In genomic region chr13:25310891-25311290, GRCh38 we compare ENCODE assay signal across 18 cellular contexts. TPM values are rescaled to one million over a fixed set of nuclear protein-coding genes. Genes with fewer than 3 reads are reported as not detected.
DNase-seq lines count a peak whose midpoint lies in the region; ATAC-seq and TF ChIP-seq lines count a peak whose summit lies in the region.
"Had no signal": no experiment of that assay in that cellular context is flagged by ENCODE, and none has a peak within 500 bp of the region (broad histone marks: within the 10 kb centered on the region; RNA-seq: fewer than 3 reads in every experiment).

No MANE protein-coding gene starts in this region.

- peak overlapping the region; percentile 0 for H3K27ac Mint-ChIP-seq in activated CD4-positive, alpha-beta T cell treated with anti-CD3 and anti-CD28 coated beads, Interleukin-2, amount 10 ng/mL, durations not matched to agents 24 days and 14 days
- peak overlapping the region in 4 of 7 donors; percentile 8 to 64 (median 14) for H3K27ac Mint-ChIP-seq in CD4-positive, alpha-beta memory T cell
- peak overlapping the region; percentile 16 for H3K27ac Mint-ChIP-seq in central memory CD8-positive, alpha-beta T cell (ENCODE audit: low read depth)
- H3K27ac Mint-ChIP-seq: GM23338 had no signal

- intact Hi-C loops in activated CD4-positive, alpha-beta T cell treated with anti-CD3 and anti-CD28 coated beads, Interleukin-2, amount 10 ng/mL, durations not matched to agents 24 days and 14 days (cut with micrococcal nuclease), result no loop called here
- intact Hi-C loops in CD4-positive, alpha-beta memory T cell (cut with micrococcal nuclease), result no loop called here

- DNase-seq in activated CD4-positive, alpha-beta T cell treated with anti-CD3 and anti-CD28 coated beads, Interleukin-2, amount 10 ng/mL, durations not matched to agents 24 days and 14 days, result no peak
- no peak for DNase-seq in activated CD4-positive, alpha-beta T cell treated with anti-CD3 and anti-CD28 coated beads, Interleukin-2, amount 50 U/mL, for 1 hour
- DNase-seq in CD4-positive, alpha-beta memory T cell, result no peak
- DNase-seq in central memory CD8-positive, alpha-beta T cell (ENCODE audit: low spot score in 2 of 2), result no peak
- no peak for DNase-seq in NCI-H526 treated with DMSO at 0.1 percent for 48 hours (lab: John Stamatoyannopoulos, UW)
- DNase-seq: 8988T; DMS153; GDM1; HCEC 1CT; NCI-H1092 treated with DMSO at 0.1 percent for 48 hours; NCI-H146; NCI-H2081; NCI-H748 treated with DMSO at 0.1 percent for 48 hours; NK-92 treated with Interleukin-12 subunit alpha and Interleukin-12 subunit beta, amount 100 ng/mL, for 24 hours had no signal

- no peak overlapping the region for H3K27ac ChIP-seq in CD4-positive, alpha-beta memory T cell (ENCODE audit: low read depth, low read length)
- H3K27ac ChIP-seq in neutrophil, result peak overlapping the region; percentile 90

- H3K4me3 Mint-ChIP-seq in activated CD4-positive, alpha-beta T cell treated with anti-CD3 and anti-CD28 coated beads, Interleukin-2, amount 10 ng/mL, durations not matched to agents 24 days and 14 days, result no peak overlapping the region
- no peak overlapping the region for H3K4me3 Mint-ChIP-seq in CD4-positive, alpha-beta memory T cell
- no peak overlapping the region for H3K4me3 Mint-ChIP-seq in central memory CD8-positive, alpha-beta T cell
- H3K4me3 Mint-ChIP-seq: GM23338 had no signal

- H3K36me3 ChIP-seq in CD4-positive, alpha-beta memory T cell (ENCODE audit: insufficient read depth, low read length), result peaks cover 29% of the 10 kb centered on the region
- H3K36me3 ChIP-seq in neutrophil, result peaks cover 51% of the 10 kb centered on the region

- no peaks in the 10 kb centered on the region for H3K9me3 ChIP-seq in CD4-positive, alpha-beta memory T cell (ENCODE audit: control insufficient read depth in 1 of 2, low read length in 2 of 2)
- H3K9me3 ChIP-seq in neutrophil, result no peaks in the 10 kb centered on the region

- H3K36me3 Mint-ChIP-seq in activated CD4-positive, alpha-beta T cell treated with anti-CD3 and anti-CD28 coated beads, Interleukin-2, amount 10 ng/mL, durations not matched to agents 24 days and 14 days (ENCODE audit: low read depth), result peaks cover 58% of the 10 kb centered on the region
- H3K36me3 Mint-ChIP-seq in CD4-positive, alpha-beta memory T cell, result peaks cover 45 to 62% of the 10 kb centered on the region in 2 donors
- peaks cover 65% of the 10 kb centered on the region for H3K36me3 Mint-ChIP-seq in central memory CD8-positive, alpha-beta T cell (ENCODE audit: insufficient read depth)

- POLR2A ChIA-PET in CD4-positive, alpha-beta memory T cell (lab: Charles Lee; ENCODE audit: partially characterized antibody), result no interaction called here

- H3K27me3 Mint-ChIP-seq in activated CD4-positive, alpha-beta T cell treated with anti-CD3 and anti-CD28 coated beads, Interleukin-2, amount 10 ng/mL, durations not matched to agents 24 days and 14 days, result no peaks in the 10 kb centered on the region
- no peaks in the 10 kb centered on the region for H3K27me3 Mint-ChIP-seq in CD4-positive, alpha-beta memory T cell
- H3K27me3 Mint-ChIP-seq in central memory CD8-positive, alpha-beta T cell, result no peaks in the 10 kb centered on the region

- H3K4me1 ChIP-seq in CD4-positive, alpha-beta memory T cell (ENCODE audit: insufficient read depth, low read length), result no peaks in the 10 kb centered on the region
- H3K4me1 ChIP-seq in neutrophil (ENCODE audit: control insufficient read depth in 1 of 2, insufficient read depth in 1 of 2, low read depth in 1 of 2, low read length in 1 of 2), result peaks cover 54 to 63% of the 10 kb centered on the region in 2 experiments

- no peaks in the 10 kb centered on the region for H3K27me3 ChIP-seq in CD4-positive, alpha-beta memory T cell (ENCODE audit: insufficient read depth, low read length)
- H3K27me3 ChIP-seq in neutrophil, result no peaks in the 10 kb centered on the region

- no peak for TF ChIP-seq CTCF in neutrophil (IDR thresholded peaks at IDR 0.05)

- CTCF ChIA-PET in CD4-positive, alpha-beta memory T cell (lab: Charles Lee; ENCODE audit: partially characterized antibody), result interaction anchor here (0.7 to 1.0 kb wide), 2 partner anchors 23 to 1079 kb away, joined by 3 read pairs; no protein-coding TSS in a partner anchor

- no peak for ATAC-seq in central memory CD8-positive, alpha-beta T cell (replicated peaks; ENCODE audit: extremely low read depth, poor library complexity, severe bottlenecking)
- ATAC-seq in GM18520 (IDR thresholded peaks at IDR 0.05; ENCODE audit: unreplicated experiment), result no peak
- ATAC-seq in HG03097 (IDR thresholded peaks at IDR 0.05; ENCODE audit: low FRiP score, unreplicated experiment), result no peak
- ATAC-seq: GM23338 had no signal

- no peak overlapping the region for H3K4me3 ChIP-seq in CD4-positive, alpha-beta memory T cell (ENCODE audit: low read length in 2 of 2)
- H3K4me3 ChIP-seq in neutrophil (ENCODE audit: low read depth in 1 of 2, low read length in 1 of 2), result no peak overlapping the region
- H3K4me3 ChIP-seq: GM23338 had no signal

- peaks cover 21% of the 10 kb centered on the region for H3K4me1 Mint-ChIP-seq in activated CD4-positive, alpha-beta T cell treated with anti-CD3 and anti-CD28 coated beads, Interleukin-2, amount 10 ng/mL, durations not matched to agents 24 days and 14 days
- H3K4me1 Mint-ChIP-seq in CD4-positive, alpha-beta memory T cell, result peaks cover 15 to 22% (median 17%) of the 10 kb centered on the region in 4 donors
- peaks cover 19% of the 10 kb centered on the region for H3K4me1 Mint-ChIP-seq in central memory CD8-positive, alpha-beta T cell
- H3K4me1 Mint-ChIP-seq: GM23338 had no signal

- H3K9me3 Mint-ChIP-seq in activated CD4-positive, alpha-beta T cell treated with anti-CD3 and anti-CD28 coated beads, Interleukin-2, amount 10 ng/mL, durations not matched to agents 24 days and 14 days, result no peaks in the 10 kb centered on the region
- no peaks in the 10 kb centered on the region for H3K9me3 Mint-ChIP-seq in CD4-positive, alpha-beta memory T cell
- no peaks in the 10 kb centered on the region for H3K9me3 Mint-ChIP-seq in central memory CD8-positive, alpha-beta T cell
- H3K9me3 Mint-ChIP-seq: GM23338 had no signal

RNA-seq across cellular contexts. Expression of gene NUP58, which starts 9.5 kb away (rescaled TPM):
- total RNA-seq in activated CD4-positive, alpha-beta T cell treated with anti-CD3 and anti-CD28 coated beads, Interleukin-2, amount 10 ng/mL, durations not matched to agents 24 days and 14 days, result 143 and 149 TPM in 2 replicates
- total RNA-seq in CD4-positive, alpha-beta memory T cell, result 10 to 100 TPM; 42.9 to 43.3 TPM
- 10 to 100 TPM in 1 of 2 donors, 1 to 10 TPM in 1; 7.7 to 18.8 TPM for polyA plus RNA-seq in CD4-positive, alpha-beta memory T cell

RNA-seq across cellular contexts. Expression of gene MTMR6, which starts 23.6 kb away (rescaled TPM):
- 15.7 and 16.2 TPM in 2 replicates for total RNA-seq in activated CD4-positive, alpha-beta T cell treated with anti-CD3 and anti-CD28 coated beads, Interleukin-2, amount 10 ng/mL, durations not matched to agents 24 days and 14 days
- total RNA-seq in CD4-positive, alpha-beta memory T cell, result 10 to 100 TPM; 18.9 to 19.1 TPM
- polyA plus RNA-seq in CD4-positive, alpha-beta memory T cell, result 10 to 100 TPM; 20.0 to 20.2 TPM
